Comparison of ENCODE assay signal across 9 cellular contexts in the genomic region with DNA sequence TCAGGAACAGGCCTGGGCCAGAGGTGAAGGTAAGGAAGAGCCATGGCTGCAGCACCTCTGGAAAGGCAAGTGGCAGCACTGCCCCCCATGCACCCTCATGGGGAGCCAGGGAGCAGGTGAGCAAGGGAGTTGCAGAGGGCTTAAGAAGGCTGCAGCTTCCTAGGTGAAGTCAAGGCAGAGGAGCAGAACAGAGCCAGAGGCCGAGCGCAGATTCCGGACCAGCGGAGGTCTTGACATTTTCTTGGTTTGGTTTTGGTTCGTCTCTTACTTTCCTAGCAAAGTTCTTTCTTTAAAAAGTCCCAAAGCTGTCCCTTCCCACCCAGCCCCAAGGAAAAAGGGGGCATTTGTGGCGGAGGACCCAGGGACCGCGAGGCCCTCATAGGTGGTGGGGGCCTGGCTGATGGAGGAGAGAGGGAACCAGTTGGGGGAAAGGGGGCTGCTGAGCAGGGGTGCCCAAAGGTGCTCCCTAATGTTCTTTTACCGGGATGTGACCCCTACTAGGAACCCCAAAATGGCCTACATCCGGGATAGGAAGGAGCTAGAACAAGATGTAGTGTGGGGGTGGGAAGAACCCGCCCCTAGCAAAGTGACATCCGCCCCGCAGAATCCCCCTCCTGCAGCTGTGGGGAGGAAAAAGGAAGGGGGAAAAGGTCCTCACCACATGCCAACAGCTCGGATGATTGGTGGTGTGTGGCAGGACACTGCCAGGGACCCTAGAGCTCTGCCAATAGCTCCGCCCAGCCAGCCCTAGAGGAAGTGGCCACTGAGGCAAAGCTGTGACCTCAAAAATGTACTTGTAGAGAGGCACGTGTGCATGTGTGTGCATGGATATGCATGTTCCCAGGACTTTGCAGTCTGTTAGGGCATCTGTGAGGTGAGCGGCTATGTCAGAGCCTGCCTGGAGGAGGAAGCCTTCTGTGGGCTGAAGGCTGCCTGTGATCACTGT. TPM values are rescaled to one million over a fixed set of nuclear protein-coding genes. Genes with fewer than 3 reads are reported as not detected.
DNase-seq lines count a peak whose midpoint lies in the region; ATAC-seq, FAIRE-seq and TF ChIP-seq lines count a peak whose summit lies in the region.
"Had no signal": no experiment of that assay in that cellular context is flagged by ENCODE, and none has a peak within 500 bp of the region (broad histone marks: within the 10 kb centered on the region; RNA-seq: fewer than 3 reads in every experiment).

No MANE protein-coding gene starts in this region.

- no peak for TF ChIP-seq POLR2A in K562 (conservative IDR thresholded peaks at IDR 0.05)

- no peak overlapping the region for H3K27ac ChIP-seq in K562 (ENCODE audit: extremely low read depth, low read depth, low read length)
- H3K27ac ChIP-seq in upper lobe of right lung: peak overlapping the region; percentile 36

- in situ Hi-C loops in KBM-7 (cut with MboI; ENCODE audit: low pct_unique_long_range_greater_than_20kb, low sequenced_read_pairs) (no loop called here), K562 (cut with MboI) (no loop called here)

- peak overlapping the region in 1 of 2 experiments; percentile 17; a peak in 1 of 4 replicates for H3K9ac ChIP-seq in K562 (ENCODE audit: insufficient read depth in 1 of 2, low read depth in 2 of 2, low read length in 2 of 2)

- 63% methylated on average over 4 of the region's 17 CpGs for WGBS in K562 (ENCODE audit: insufficient coverage, low coverage, missing lambda C conversion rate)

- no peaks in the 10 kb centered on the region for H3K79me2 ChIP-seq in K562 (ENCODE audit: control insufficient read depth, insufficient read depth, low read length)

- no TSS peak for BruUV-seq in K562 (replicated peaks; lab: Mats Ljungman, UMichigan)

- peak; percentile 40 for ATAC-seq in GM21381 (IDR thresholded peaks at IDR 0.05; ENCODE audit: unreplicated experiment)
- ATAC-seq in K562: no peak
- peak; percentile 45 for ATAC-seq in upper lobe of right lung

- no peaks in the 10 kb centered on the region for H3K36me3 ChIP-seq in GM06990 (ENCODE audit: control insufficient read depth, insufficient read depth, low read length)
- H3K36me3 ChIP-seq in K562 (ENCODE audit: control insufficient read depth, insufficient read depth, low read length): no peaks in the 10 kb centered on the region
- no peaks in the 10 kb centered on the region for H3K36me3 ChIP-seq in upper lobe of right lung

- peaks cover 5 to 24% of the 10 kb centered on the region in 2 experiments; a peak in 3 of 5 replicates for H3K4me1 ChIP-seq in K562 (replicated peaks in 1 of 2; ENCODE audit: control insufficient read depth in 2 of 2, insufficient read depth in 2 of 2, low read length in 2 of 2)
- H3K4me1 ChIP-seq in upper lobe of right lung: peaks cover 11% of the 10 kb centered on the region

- no peaks in the 10 kb centered on the region for H4K20me1 ChIP-seq in K562 (replicated peaks; ENCODE audit: control insufficient read depth, insufficient read depth, low read length)

- H3K4me3 ChIP-seq in GM06990 (replicated peaks; ENCODE audit: low read depth, low read length) (no peak overlapping the region), K562 (no peak overlapping the region), upper lobe of right lung (no peak overlapping the region)

- no peak for TF ChIP-seq EP300 in K562 (IDR thresholded peaks at IDR 0.05; ENCODE audit: low read length)

- H3K4me2 ChIP-seq in K562 (ENCODE audit: insufficient read depth, low read length): no peak overlapping the region

- DNase-seq in GM06990 (ENCODE audit: extremely low read depth, insufficient read length): peak; percentile 74
- peak; percentile 93 for DNase-seq in KBM-7
- no peak for DNase-seq in K562 (ENCODE audit: extremely low read depth in 1 of 4, low spot score in 3 of 4)
- no peak for DNase-seq in upper lobe of right lung
- no peak for DNase-seq in NCI-H345 treated with DMSO at 0.1 percent for 48 hours (lab: John Stamatoyannopoulos, UW; ENCODE audit: unreplicated experiment)
- DNase-seq in HPDE6-E6E7 (ENCODE audit: extremely low spot score): no peak
- no peak for DNase-seq in C1 segment of cervical spinal cord (lab: John Stamatoyannopoulos, UW)

- H3K9me1 ChIP-seq in K562 (ENCODE audit: control insufficient read depth, insufficient read depth, low read length): no peaks in the 10 kb centered on the region

- H3K9me3 ChIP-seq in K562 (replicated peaks; ENCODE audit: control insufficient read depth, insufficient read depth, low read depth, low read length) (no peaks in the 10 kb centered on the region), upper lobe of right lung (no peaks in the 10 kb centered on the region)

- POLR2A ChIA-PET in K562 (lab: Yijun Ruan, JAX): interaction anchor here (1.4 kb wide), 1 partner anchor 16 kb away, joined by 3 read pairs; no protein-coding TSS in a partner anchor

- no peak for FAIRE-seq in K562 (lab: Jason Lieb, UNC)

- TF ChIP-seq CTCF in GM06990 (IDR thresholded peaks at IDR 0.05; ENCODE audit: insufficient read depth, low read length, poor library complexity, severe bottlenecking) (no peak), K562 (IDR thresholded peaks at IDR 0.05 in 2 of 3, conservative IDR thresholded peaks at IDR 0.05 in 1 of 3; ENCODE audit: insufficient read depth in 2 of 3, low read depth in 1 of 3, low read length in 3 of 3) (no peak), upper lobe of right lung (IDR thresholded peaks at IDR 0.05) (no peak)

- no peaks in the 10 kb centered on the region for H3K27me3 ChIP-seq in GM06990 (replicated peaks; ENCODE audit: control insufficient read depth, insufficient read depth, low read length)
- peaks cover 3 to 27% of the 10 kb centered on the region in 2 experiments; a peak in 3 of 5 replicates for H3K27me3 ChIP-seq in K562 (ENCODE audit: control insufficient read depth in 2 of 2, insufficient read depth in 2 of 2, low read length in 2 of 2)
- H3K27me3 ChIP-seq in upper lobe of right lung: no peaks in the 10 kb centered on the region

- intact Hi-C loops in K562 (cut with micrococcal nuclease): no loop called here
- intact Hi-C loops in upper lobe of right lung (cut with DNase I): no loop called here

- no peak overlapping the region for H2AFZ ChIP-seq in K562 (ENCODE audit: low read depth, low read length)

- CTCF ChIA-PET in K562 (lab: Yijun Ruan, JAX; ENCODE audit: low intra/inter-chr PET ratio): no interaction called here

- no peak for TF ChIP-seq RAD21 in K562 (CRISPR knock-in tag; conservative IDR thresholded peaks at IDR 0.05 in 1 of 2, IDR thresholded peaks at IDR 0.05 in 1 of 2)

RNA-seq across cellular contexts. Expression of gene CD72, which starts 0.9 kb away (rescaled TPM):
- 2.0 and 3.5 TPM in 2 replicates for total RNA-seq in K562 (2011; cell fraction: chromatin; rRNA removed; ENCODE audit: low replicate concordance)
- 1.8 and 2.2 TPM in 2 replicates for total RNA-seq in K562 (2011; cell fraction: nucleolus; rRNA removed)
- 3.8 and 4.7 TPM in 2 replicates for total RNA-seq in K562 (2011; cell fraction: nucleoplasm; rRNA removed)
- total RNA-seq in K562 (2014; rRNA removed): 0.33 TPM in 1 of 2 replicates, not detected in the other
- total RNA-seq in K562 (2014; rRNA removed; fragmentation: Illumina TruSeq; extraction: Trizol): 0.29 and 0.41 TPM in 2 replicates
- total RNA-seq in K562 (2015; rRNA removed; fragmentation: Illumina TruSeq; extraction: Trizol): 0.62 and 0.75 TPM in 2 replicates
- total RNA-seq in K562 (2021): 0.25 and 0.55 TPM in 2 replicates
- polyA plus RNA-seq in K562 (2011; rRNA removed): 0.78 and 1.7 TPM in 2 replicates
- 1.0 TPM in 2 replicates for polyA plus RNA-seq in K562 (2011; cell fraction: cytosol; rRNA removed)
- polyA plus RNA-seq in K562 (2011; cell fraction: nucleus; rRNA removed): 7.0 and 8.5 TPM in 2 replicates
- polyA plus RNA-seq in K562 (2012): 0.74 and 0.98 TPM in 2 replicates
- polyA plus RNA-seq in K562 (2014; fragmentation: Illumina TruSeq; extraction: Trizol): 0.25 and 0.43 TPM in 2 replicates
- polyA plus RNA-seq in K562 (2014; fragmentation: Nextera tagmentation; extraction: Ambion mirVana): under 1 TPM; 0.11 to 0.13 TPM
- 0.19 and 0.54 TPM in 2 replicates for polyA plus RNA-seq in K562 (2014; rRNA removed)
- 0.70 and 0.87 TPM in 2 replicates for polyA minus RNA-seq in K562 (2011; rRNA and poly(A)+ RNA removed)
- not detected in 2 replicates for polyA minus RNA-seq in K562 (2011; cell fraction: cytosol; rRNA and poly(A)+ RNA removed)
- polyA minus RNA-seq in K562 (2011; cell fraction: nucleus; rRNA and poly(A)+ RNA removed): 1.2 and 1.6 TPM in 2 replicates
- total RNA-seq in upper lobe of right lung: 3.0 TPM

RNA-seq across cellular contexts. Expression of gene TESK1, which starts 14.1 kb away (rescaled TPM):
- total RNA-seq in K562 (2011; cell fraction: chromatin; rRNA removed; ENCODE audit: low replicate concordance): 31.6 and 38.4 TPM in 2 replicates
- total RNA-seq in K562 (2011; cell fraction: nucleolus; rRNA removed): 22.0 and 29.9 TPM in 2 replicates
- total RNA-seq in K562 (2011; cell fraction: nucleoplasm; rRNA removed): 25.6 and 25.8 TPM in 2 replicates
- total RNA-seq in K562 (2014; rRNA removed): 3.7 and 4.8 TPM in 2 replicates
- 1.8 and 2.1 TPM in 2 replicates for total RNA-seq in K562 (2014; rRNA removed; fragmentation: Illumina TruSeq; extraction: Trizol)
- 4.1 and 4.3 TPM in 2 replicates for total RNA-seq in K562 (2015; rRNA removed; fragmentation: Illumina TruSeq; extraction: Trizol)
- total RNA-seq in K562 (2021): 7.9 and 10.4 TPM in 2 replicates
- polyA plus RNA-seq in K562 (2011; rRNA removed): 5.9 and 6.2 TPM in 2 replicates
- 5.3 and 8.8 TPM in 2 replicates for polyA plus RNA-seq in K562 (2011; cell fraction: cytosol; rRNA removed)
- polyA plus RNA-seq in K562 (2011; cell fraction: nucleus; rRNA removed): 40.2 and 56.0 TPM in 2 replicates
- polyA plus RNA-seq in K562 (2012): 11.7 and 15.9 TPM in 2 replicates
- polyA plus RNA-seq in K562 (2014; fragmentation: Illumina TruSeq; extraction: Trizol): 6.0 and 7.4 TPM in 2 replicates
- under 1 TPM; 0.07 to 0.21 TPM for polyA plus RNA-seq in K562 (2014; fragmentation: Nextera tagmentation; extraction: Ambion mirVana)
- polyA plus RNA-seq in K562 (2014; rRNA removed): 5.9 and 8.1 TPM in 2 replicates
- 5.2 and 5.7 TPM in 2 replicates for polyA minus RNA-seq in K562 (2011; rRNA and poly(A)+ RNA removed)
- 4.2 and 8.7 TPM in 2 replicates for polyA minus RNA-seq in K562 (2011; cell fraction: cytosol; rRNA and poly(A)+ RNA removed)
- polyA minus RNA-seq in K562 (2011; cell fraction: nucleus; rRNA and poly(A)+ RNA removed): 12.4 and 17.7 TPM in 2 replicates
- 43.9 TPM for total RNA-seq in upper lobe of right lung

RNA-seq across cellular contexts. Expression of gene SIT1, which starts 31.6 kb away (rescaled TPM):
- total RNA-seq in K562 (2011; cell fraction: chromatin; rRNA removed; ENCODE audit: low replicate concordance): not detected in 2 replicates
- not detected in 2 replicates for total RNA-seq in K562 (2011; cell fraction: nucleolus; rRNA removed)
- total RNA-seq in K562 (2011; cell fraction: nucleoplasm; rRNA removed): not detected in 2 replicates
- total RNA-seq in K562 (2014; rRNA removed) (not detected in 2 replicates), K562 (2014; rRNA removed; fragmentation: Illumina TruSeq; extraction: Trizol) (not detected in 2 replicates), K562 (2015; rRNA removed; fragmentation: Illumina TruSeq; extraction: Trizol) (not detected in 2 replicates), K562 (2021) (0.16 TPM in 1 of 2 replicates, not detected in the other), upper lobe of right lung (2.2 TPM)
- polyA plus RNA-seq in K562 (2011; rRNA removed) (not detected in 2 replicates), K562 (2014; fragmentation: Illumina TruSeq; extraction: Trizol) (not detected in 2 replicates), K562 (2014; fragmentation: Nextera tagmentation; extraction: Ambion mirVana) (not detected), K562 (2014; rRNA removed) (0.13 TPM in 1 of 2 replicates, not detected in the other)
- polyA plus RNA-seq in K562 (2011; cell fraction: cytosol; rRNA removed): not detected in 2 replicates
- polyA plus RNA-seq in K562 (2011; cell fraction: nucleus; rRNA removed): 0.14 TPM in 1 of 2 replicates, not detected in the other
- polyA plus RNA-seq in K562 (2012): 0.11 TPM in 1 of 2 replicates, not detected in the other
- polyA minus RNA-seq in K562 (2011; rRNA and poly(A)+ RNA removed): not detected in 2 replicates
- not detected in 2 replicates for polyA minus RNA-seq in K562 (2011; cell fraction: cytosol; rRNA and poly(A)+ RNA removed)
- polyA minus RNA-seq in K562 (2011; cell fraction: nucleus; rRNA and poly(A)+ RNA removed): not detected in 2 replicates

RNA-seq across cellular contexts. Expression of gene RMRP, which starts 38.7 kb away (rescaled TPM):
- 2,409 and 13,688 TPM in 2 replicates for total RNA-seq in K562 (2011; cell fraction: chromatin; rRNA removed; ENCODE audit: low replicate concordance)
- total RNA-seq in K562 (2011; cell fraction: nucleolus; rRNA removed): 206,583 and 250,153 TPM in 2 replicates
- 28,297 and 120,670 TPM in 2 replicates for total RNA-seq in K562 (2011; cell fraction: nucleoplasm; rRNA removed)
- total RNA-seq in K562 (2014; rRNA removed) (32,097 and 89,974 TPM in 2 replicates), K562 (2014; rRNA removed; fragmentation: Illumina TruSeq; extraction: Trizol) (175 and 799 TPM in 2 replicates), K562 (2015; rRNA removed; fragmentation: Illumina TruSeq; extraction: Trizol) (29,003 and 31,020 TPM in 2 replicates), K562 (2021) (25,789 and 26,070 TPM in 2 replicates), upper lobe of right lung (30,828 TPM)
- polyA plus RNA-seq in K562 (2011; rRNA removed) (30.6 and 75.7 TPM in 2 replicates), K562 (2014; fragmentation: Illumina TruSeq; extraction: Trizol) (not detected in 2 replicates), K562 (2014; fragmentation: Nextera tagmentation; extraction: Ambion mirVana) (not detected), K562 (2014; rRNA removed) (968 and 2,315 TPM in 2 replicates)
- polyA plus RNA-seq in K562 (2011; cell fraction: cytosol; rRNA removed): 259 and 413 TPM in 2 replicates
- polyA plus RNA-seq in K562 (2011; cell fraction: nucleus; rRNA removed): 1,135 and 1,314 TPM in 2 replicates
- polyA plus RNA-seq in K562 (2012): 26.0 and 33.8 TPM in 2 replicates
- 12,492 and 15,730 TPM in 2 replicates for polyA minus RNA-seq in K562 (2011; rRNA and poly(A)+ RNA removed)
- 24,287 and 37,114 TPM in 2 replicates for polyA minus RNA-seq in K562 (2011; cell fraction: cytosol; rRNA and poly(A)+ RNA removed)
- 96,449 and 361,724 TPM in 2 replicates for polyA minus RNA-seq in K562 (2011; cell fraction: nucleus; rRNA and poly(A)+ RNA removed)
- polyA plus RNA-seq: aorta had no signal

RNA-seq across cellular contexts. Expression of gene CCDC107, which starts 39.0 kb away (rescaled TPM):
- total RNA-seq in K562 (2011; cell fraction: chromatin; rRNA removed; ENCODE audit: low replicate concordance): 5.7 and 12.2 TPM in 2 replicates
- 13.5 and 13.7 TPM in 2 replicates for total RNA-seq in K562 (2011; cell fraction: nucleolus; rRNA removed)
- total RNA-seq in K562 (2011; cell fraction: nucleoplasm; rRNA removed): 9.7 and 11.8 TPM in 2 replicates
- total RNA-seq in K562 (2014; rRNA removed) (8.1 and 10.8 TPM in 2 replicates), K562 (2014; rRNA removed; fragmentation: Illumina TruSeq; extraction: Trizol) (3.5 and 4.2 TPM in 2 replicates), K562 (2015; rRNA removed; fragmentation: Illumina TruSeq; extraction: Trizol) (6.0 and 6.1 TPM in 2 replicates), K562 (2021) (7.0 and 9.7 TPM in 2 replicates), upper lobe of right lung (31.1 TPM)
- polyA plus RNA-seq in K562 (2011; rRNA removed) (6.6 and 7.7 TPM in 2 replicates), K562 (2014; fragmentation: Illumina TruSeq; extraction: Trizol) (4.7 and 5.1 TPM in 2 replicates), K562 (2014; fragmentation: Nextera tagmentation; extraction: Ambion mirVana) (under 1 TPM in 1 of 2 experiments, not detected in 1; 0.35 TPM), K562 (2014; rRNA removed) (9.9 and 11.3 TPM in 2 replicates)
- 7.4 and 13.4 TPM in 2 replicates for polyA plus RNA-seq in K562 (2011; cell fraction: cytosol; rRNA removed)
- 9.8 and 11.3 TPM in 2 replicates for polyA plus RNA-seq in K562 (2011; cell fraction: nucleus; rRNA removed)
- polyA plus RNA-seq in K562 (2012): 6.8 and 9.9 TPM in 2 replicates
- polyA minus RNA-seq in K562 (2011; rRNA and poly(A)+ RNA removed): 2.0 and 3.0 TPM in 2 replicates
- polyA minus RNA-seq in K562 (2011; cell fraction: cytosol; rRNA and poly(A)+ RNA removed): 2.2 and 4.6 TPM in 2 replicates
- 4.2 and 5.2 TPM in 2 replicates for polyA minus RNA-seq in K562 (2011; cell fraction: nucleus; rRNA and poly(A)+ RNA removed)

Comparison
In these comparisons a context has a peak if more than half of its experiments do, and no peak if none do; other contexts are left out.
1. DNase-seq: peak in GM06990 (single experiment) and KBM-7 (single experiment); none in K562 (0 of 4), upper lobe of right lung (single experiment), NCI-H345 treated with DMSO at 0.1 percent for 48 hours (single experiment), HPDE6-E6E7 (single experiment) and C1 segment of cervical spinal cord (0 of 14).